In genomic region chr12:50785406-50785805, GRCh38 we compare ENCODE assay signal across 27 cellular contexts. TPM values are rescaled to one million over a fixed set of nuclear protein-coding genes. Genes with fewer than 3 reads are reported as not detected.
A peak's percentile ranks its signal among the peaks of the same experiment; 100 is the strongest.
DNase-seq lines count a peak whose midpoint lies in the region; ATAC-seq, FAIRE-seq and TF ChIP-seq lines count a peak whose summit lies in the region.
"Had no signal": no experiment of that assay in that cellular context is flagged by ENCODE, and none has a peak within 500 bp of the region (broad histone marks: within the 10 kb centered on the region; RNA-seq: fewer than 3 reads in every experiment).

No MANE protein-coding gene starts in this region.

- H3K4me3 ChIP-seq in astrocyte of the cerebellum (ENCODE audit: low read depth, low read length): no peak overlapping the region
- H3K4me3 ChIP-seq in skeletal muscle satellite cell (ENCODE audit: low read length): peak overlapping the region; percentile 34
- H3K4me3 ChIP-seq: cardiac muscle cell, dorsolateral prefrontal cortex, stomach, vagina had no signal

- peaks cover 14% of the 10 kb centered on the region for H3K36me3 ChIP-seq in skeletal muscle satellite cell (ENCODE audit: insufficient read depth, low read length)
- H3K36me3 ChIP-seq: cardiac muscle cell had no signal

- DNase-seq in Daoy (ENCODE audit: low read depth) (peak; percentile 19), astrocyte of the cerebellum (ENCODE audit: low read depth) (peak; percentile 51), foreskin keratinocyte (no peak), SIG-M5 treated with dmso at 0.1 percent for 504 hours (lab: John Stamatoyannopoulos, UW; ENCODE audit: unreplicated experiment) (no peak), A172 (ENCODE audit: low spot score) (no peak), H54 (ENCODE audit: insufficient read length, low spot score) (no peak), inferior parietal cortex (ENCODE audit: extremely low spot score) (no peak)
- DNase-seq: activated CD8-positive, alpha-beta memory T cell treated with anti-CD3 and anti-CD28 coated beads, Interleukin-2, amount 10 ng/mL, durations not matched to agents 7 days and 5 days; activated naive CD8-positive, alpha-beta T cell treated with anti-CD3 and anti-CD28 coated beads, Interleukin-2, amount 10 ng/mL, durations not matched to agents 7 days and 5 days; CD4-positive, alpha-beta memory T cell; DND-41; dorsolateral prefrontal cortex; naive B cell; NCI-H1092; NCI-H2081; NCI-H446; posterior cingulate gyrus; small intestine; stimulated activated CD4-positive, alpha-beta T cell treated with anti-CD3 and anti-CD28 coated beads, Interleukin-4, amount 100 ng/mL, for 1 hour; stomach had no signal

- H3K9ac ChIP-seq in skeletal muscle satellite cell (ENCODE audit: low read depth, low read length): peak overlapping the region; percentile 77

- H3K27ac ChIP-seq in foreskin keratinocyte: peak overlapping the region; percentile 94
- H3K27ac ChIP-seq: dorsolateral prefrontal cortex, vagina had no signal

- no peak for TF ChIP-seq POLR2A in H54 (IDR thresholded peaks at IDR 0.05; ENCODE audit: low read depth, low read length)

- no peak for TF ChIP-seq CTCF in astrocyte of the cerebellum (IDR thresholded peaks at IDR 0.05; ENCODE audit: low read depth, low read length, missing control alignments)
- TF ChIP-seq CTCF in foreskin keratinocyte (conservative IDR thresholded peaks at IDR 0.05): no peak

- FAIRE-seq in H54 (lab: Jason Lieb, UNC): no peak
- FAIRE-seq: small intestine had no signal

- no peak for ATAC-seq in foreskin keratinocyte

- in situ Hi-C loops in astrocyte of the cerebellum (cut with HindIII; ENCODE audit: low sequenced_read_pairs): no loop called here

- H3K9me3 ChIP-seq in skeletal muscle satellite cell (replicated peaks; ENCODE audit: low read length): no peaks in the 10 kb centered on the region
- H3K9me3 ChIP-seq: stomach, vagina had no signal

- H3K27me3 ChIP-seq in foreskin keratinocyte (no peaks in the 10 kb centered on the region), skeletal muscle satellite cell (ENCODE audit: control insufficient read depth, insufficient read depth, low read length) (no peaks in the 10 kb centered on the region)
- H3K27me3 ChIP-seq: cardiac muscle cell, dorsolateral prefrontal cortex, stomach, vagina had no signal

- H3K4me1 ChIP-seq in foreskin keratinocyte (peaks cover 29% of the 10 kb centered on the region), skeletal muscle satellite cell (ENCODE audit: control insufficient read depth, insufficient read depth, low read length) (peaks cover 41% of the 10 kb centered on the region)

- peak overlapping the region; percentile 73 for H3K4me2 ChIP-seq in skeletal muscle satellite cell (ENCODE audit: low read length)

RNA-seq across cellular contexts. Expression of gene ATF1, which starts 21.5 kb away (rescaled TPM):
- total RNA-seq in Daoy (2014; rRNA removed; shearing (Covaris generic)): 21.8 and 37.5 TPM in 2 replicates
- total RNA-seq in foreskin keratinocyte: 20.8 and 21.4 TPM in 2 replicates
- 9.9 and 12.4 TPM in 2 replicates for polyA plus RNA-seq in foreskin keratinocyte
- total RNA-seq in skeletal muscle satellite cell (2012; rRNA removed): 17.0 and 26.4 TPM in 2 replicates
- total RNA-seq in A172 (2014; rRNA removed; shearing (Covaris generic)): 24.3 and 24.8 TPM in 2 replicates

RNA-seq across cellular contexts. Expression of gene TMPRSS12, which starts 57.3 kb away (rescaled TPM):
- not detected in 2 replicates for total RNA-seq in Daoy (2014; rRNA removed; shearing (Covaris generic))
- total RNA-seq in foreskin keratinocyte: not detected in 2 replicates
- polyA plus RNA-seq in foreskin keratinocyte: not detected in 2 replicates
- not detected in 2 replicates for total RNA-seq in skeletal muscle satellite cell (2012; rRNA removed)
- not detected in 2 replicates for total RNA-seq in A172 (2014; rRNA removed; shearing (Covaris generic))
- total RNA-seq: activated CD4-positive, alpha-beta T cell treated with anti-CD3 and anti-CD28 coated beads for 36 hours; activated CD8-positive, alpha-beta memory T cell treated with anti-CD3 and anti-CD28 coated beads, Interleukin-2, amount 10 ng/mL, durations not matched to agents 7 days and 5 days; activated naive CD8-positive, alpha-beta T cell treated with anti-CD3 and anti-CD28 coated beads, Interleukin-2, amount 10 ng/mL, durations not matched to agents 7 days and 5 days; activated T-helper 17 cell treated with anti-CD3 and anti-CD28 coated beads, Interleukin-2, amount 50 U/mL, for 72 hours; cardiac muscle cell; CD4-positive, alpha-beta memory T cell; dorsolateral prefrontal cortex; epithelial cell of proximal tubule; RPMI7951; stomach; vagina had no signal
- polyA plus RNA-seq: cardiac muscle cell; CD4-positive, alpha-beta memory T cell; small intestine; stomach had no signal

Comparison
In these comparisons a context has a peak if more than half of its experiments do, and no peak if none do; other contexts are left out.
1. DNase-seq: peak in Daoy (single experiment) and astrocyte of the cerebellum (single experiment); none in foreskin keratinocyte (0 of 2), SIG-M5 treated with dmso at 0.1 percent for 504 hours (single experiment), A172 (single experiment), H54 (single experiment) and inferior parietal cortex (single experiment).